Comparison of ENCODE assay signal across 1 cellular context in genomic region chr1:17120962-17121837, GRCh38.
TF ChIP-seq lines count a peak whose summit lies in the region.

No MANE protein-coding gene starts in this region.

TF ChIP-seq in HepG2, 621 proteins besides CTCF, POLR2A, EP300 and RAD21 (continued from another document):
- TF ChIP-seq ZBTB40 (IDR thresholded peaks at IDR 0.05) (no peak), ZBTB40 (CRISPR knock-in tag; IDR thresholded peaks at IDR 0.05) (no peak), HOXA3 (CRISPR knock-in tag; IDR thresholded peaks at IDR 0.05) (no peak), CEBPG (CRISPR knock-in tag; IDR thresholded peaks at IDR 0.05) (no peak), SYNCRIP (IDR thresholded peaks at IDR 0.05; ENCODE audit: insufficient read depth, low read depth, low read length) (no peak), MEIS2 (CRISPR knock-in tag; IDR thresholded peaks at IDR 0.05) (no peak), SRSF4 (IDR thresholded peaks at IDR 0.05; ENCODE audit: low read depth, low read length, poor library complexity, severe bottlenecking) (no peak)
TF ChIP-seq in HepG2: peak in this region for 1.
